Comparison of ENCODE assay signal across 8 cellular contexts in genomic region chr2:201452058-201452736, GRCh38. TPM values are rescaled to one million over a fixed set of nuclear protein-coding genes. Genes with fewer than 3 reads are reported as not detected.
DNase-seq lines count a peak whose midpoint lies in the region; ATAC-seq, FAIRE-seq and TF ChIP-seq lines count a peak whose summit lies in the region.

No MANE protein-coding gene starts in this region.

- peaks cover 7% of the 10 kb centered on the region for H3K36me3 Mint-ChIP-seq in activated naive CD8-positive, alpha-beta T cell treated with anti-CD3 and anti-CD28 coated beads, Interleukin-2, amount 10 ng/mL, durations not matched to agents 7 days and 5 days

- TF ChIP-seq CTCF in GM12864 (IDR thresholded peaks at IDR 0.05; ENCODE audit: low read depth, low read length, missing control alignments), result no peak
- TF ChIP-seq CTCF in D721Med (IDR thresholded peaks at IDR 0.05; ENCODE audit: insufficient read depth, missing control alignments), result no peak
- TF ChIP-seq CTCF in GM10248 (IDR thresholded peaks at IDR 0.05; ENCODE audit: control extremely low read depth, extremely low read depth, low read depth, missing control alignments), result no peak

- H3K27ac Mint-ChIP-seq in activated naive CD8-positive, alpha-beta T cell treated with anti-CD3 and anti-CD28 coated beads, Interleukin-2, amount 10 ng/mL, durations not matched to agents 7 days and 5 days, result peak overlapping the region; percentile 83

- H3K9me3 ChIP-seq in iPS-15b (ENCODE audit: control insufficient read depth, insufficient read depth, low read length) (no peaks in the 10 kb centered on the region), small intestine (ENCODE audit: control insufficient read depth, low read depth) (no peaks in the 10 kb centered on the region)

- WGBS in small intestine, 3 donors, result 2 to 6% (median 5%) methylated on average over 39 to 45 of the region's 45 CpGs

- CTCF ChIA-PET in GM10248 (lab: Yijun Ruan, JAX), result interaction anchor here (1.0 to 3.5 kb wide), 4 partner anchors 9 to 219 kb away, joined by 3 to 23 read pairs (median 6); no protein-coding TSS in a partner anchor

- H3K27me3 ChIP-seq in iPS-15b (ENCODE audit: control insufficient read depth, insufficient read depth, low read length), result no peaks in the 10 kb centered on the region
- no peaks in the 10 kb centered on the region for H3K27me3 ChIP-seq in small intestine (ENCODE audit: control insufficient read depth in 2 of 2, insufficient read depth in 2 of 2, low read length in 2 of 2)

- H3K4me1 ChIP-seq in iPS-15b (ENCODE audit: control insufficient read depth, insufficient read depth, low read length) (no peaks in the 10 kb centered on the region), small intestine (ENCODE audit: control insufficient read depth in 2 of 2, insufficient read depth in 1 of 2, low read depth in 1 of 2, low read length in 1 of 2) (peaks cover 6 to 7% of the 10 kb centered on the region in 2 donors)

- H3K9me3 Mint-ChIP-seq in activated naive CD8-positive, alpha-beta T cell treated with anti-CD3 and anti-CD28 coated beads, Interleukin-2, amount 10 ng/mL, durations not matched to agents 7 days and 5 days, result no peaks in the 10 kb centered on the region

- peak overlapping the region; percentile 88 for H3K4me3 Mint-ChIP-seq in activated naive CD8-positive, alpha-beta T cell treated with anti-CD3 and anti-CD28 coated beads, Interleukin-2, amount 10 ng/mL, durations not matched to agents 7 days and 5 days

- peak overlapping the region; percentile 58 for H3K9ac ChIP-seq in iPS-15b (ENCODE audit: low read depth, low read length)

- FAIRE-seq in small intestine (lab: Jason Lieb, UNC) (no peak), D721Med (lab: Jason Lieb, UNC) (no peak)

- H3K27ac ChIP-seq in small intestine (ENCODE audit: low read depth in 1 of 2, low read length in 1 of 2), result peak overlapping the region; percentile 92

- DNase-seq in GM12864 (ENCODE audit: low read depth) (no peak), small intestine (peak; percentile 66), AG08396 (ENCODE audit: low spot score) (no peak), D721Med (ENCODE audit: insufficient read length, low spot score) (no peak), GM10248 (ENCODE audit: extremely low spot score) (no peak)
- no peak for DNase-seq in activated naive CD8-positive, alpha-beta T cell treated with anti-CD3 and anti-CD28 coated beads, Interleukin-2, amount 10 ng/mL, durations not matched to agents 7 days and 5 days

- peak overlapping the region; percentile 100 for H3K4me3 ChIP-seq in GM12864 (ENCODE audit: low read depth, low read length)
- peak overlapping the region; percentile 97 for H3K4me3 ChIP-seq in iPS-15b (ENCODE audit: low read depth, low read length)
- peak overlapping the region; percentile 83 to 93 for H3K4me3 ChIP-seq in small intestine (ENCODE audit: low read depth in 1 of 2, low read length in 2 of 2)

- POLR2A ChIA-PET in activated naive CD8-positive, alpha-beta T cell treated with anti-CD3 and anti-CD28 coated beads, Interleukin-2, amount 10 ng/mL, durations not matched to agents 7 days and 5 days (lab: Charles Lee), result interaction anchor here (0.7 to 3.3 kb wide), 19 partner anchors 12 to 563 kb away, joined by 3 to 31 read pairs (median 5); partner anchors contain the start of genes ALS2, CASP8, NIF3L1 and TMEM237
- POLR2A ChIA-PET in GM10248 (lab: Yijun Ruan, JAX), result interaction anchor here (1.0 kb wide), 1 partner anchor 219 kb away, joined by 3 read pairs; no protein-coding TSS in a partner anchor

- H3K36me3 ChIP-seq in iPS-15b (ENCODE audit: control insufficient read depth, insufficient read depth, low read length) (no peaks in the 10 kb centered on the region), small intestine (ENCODE audit: control insufficient read depth in 2 of 2, insufficient read depth in 2 of 2, low read length in 2 of 2) (no peaks in the 10 kb centered on the region)

- H3K27me3 Mint-ChIP-seq in activated naive CD8-positive, alpha-beta T cell treated with anti-CD3 and anti-CD28 coated beads, Interleukin-2, amount 10 ng/mL, durations not matched to agents 7 days and 5 days, result no peaks in the 10 kb centered on the region

- H3K4me1 Mint-ChIP-seq in activated naive CD8-positive, alpha-beta T cell treated with anti-CD3 and anti-CD28 coated beads, Interleukin-2, amount 10 ng/mL, durations not matched to agents 7 days and 5 days, result peaks cover 34% of the 10 kb centered on the region

- peak; percentile 28 for ATAC-seq in HG03139 (IDR thresholded peaks at IDR 0.05; ENCODE audit: unreplicated experiment)
- ATAC-seq in activated naive CD8-positive, alpha-beta T cell treated with anti-CD3 and anti-CD28 coated beads, Interleukin-2, amount 10 ng/mL, durations not matched to agents 7 days and 5 days (ENCODE audit: low read depth), result peak; percentile 21

RNA-seq across cellular contexts. Expression of gene STRADB, which starts 0.7 kb away (rescaled TPM):
- total RNA-seq in activated naive CD8-positive, alpha-beta T cell treated with anti-CD3 and anti-CD28 coated beads, Interleukin-2, amount 10 ng/mL, durations not matched to agents 7 days and 5 days, result 10 to 100 TPM; 24.9 to 28.9 TPM
- 100 to 1,000 TPM in 1 of 3 donors, 10 to 100 TPM in 2; 30.3 to 160 (median 51.3) TPM for polyA plus RNA-seq in small intestine

RNA-seq across cellular contexts. Expression of gene TRAK2, which starts 0.9 kb away (rescaled TPM):
- total RNA-seq in activated naive CD8-positive, alpha-beta T cell treated with anti-CD3 and anti-CD28 coated beads, Interleukin-2, amount 10 ng/mL, durations not matched to agents 7 days and 5 days, result 10 to 100 TPM; 43.1 to 48.8 TPM
- 10 to 100 TPM; 13.4 to 25.7 (median 17.3) TPM for polyA plus RNA-seq in small intestine
